1 cellular context compared by ENCODE assay signal in genomic region chr17:39700148-39700987, GRCh38.
TF ChIP-seq lines count a peak whose summit lies in the region.

No MANE protein-coding gene starts in this region.

TF ChIP-seq in HepG2, 621 proteins besides CTCF, POLR2A, EP300 and RAD21 (continued from another document and continues in another):
- 0 out of 2 replicates have a peak, but pooled peaks have one; percentile 3 for TF ChIP-seq ARID5B (CRISPR knock-in tag; IDR thresholded peaks at IDR 0.05)
- 0 out of 2 replicates have a peak, but pooled peaks have one; percentile 6 for TF ChIP-seq ZSCAN9 (CRISPR knock-in tag; IDR thresholded peaks at IDR 0.05; ENCODE audit: borderline replicate concordance)
- TF ChIP-seq SRSF9 (IDR thresholded peaks at IDR 0.05; ENCODE audit: borderline replicate concordance, insufficient read depth, low read depth, low read length, poor library complexity, severe bottlenecking) = no peak
- no peak for TF ChIP-seq ZSCAN5A (CRISPR knock-in tag; IDR thresholded peaks at IDR 0.05; ENCODE audit: borderline replicate concordance)
- 0 out of 2 replicates have a peak, but pooled peaks have one; percentile 69 for TF ChIP-seq NFKB2 (CRISPR knock-in tag; IDR thresholded peaks at IDR 0.05; ENCODE audit: borderline replicate concordance)
- TF ChIP-seq DPF2 (CRISPR knock-in tag; IDR thresholded peaks at IDR 0.05; ENCODE audit: borderline replicate concordance, low read depth) = no peak
- TF ChIP-seq, protein P1, sequence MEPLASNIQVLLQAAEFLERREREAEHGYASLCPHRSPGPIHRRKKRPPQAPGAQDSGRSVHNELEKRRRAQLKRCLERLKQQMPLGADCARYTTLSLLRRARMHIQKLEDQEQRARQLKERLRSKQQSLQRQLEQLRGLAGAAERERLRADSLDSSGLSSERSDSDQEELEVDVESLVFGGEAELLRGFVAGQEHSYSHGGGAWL (CRISPR knock-in tag; IDR thresholded peaks at IDR 0.05) = peak; percentile 23; the same call in 1 of the 2 replicates
- no peak for TF ChIP-seq THAP7 (CRISPR knock-in tag; IDR thresholded peaks at IDR 0.05)
- no peak for TF ChIP-seq NKX3-1 (CRISPR knock-in tag; IDR thresholded peaks at IDR 0.05)
- no peak for TF ChIP-seq ZNF33A (CRISPR knock-in tag; IDR thresholded peaks at IDR 0.05; ENCODE audit: borderline replicate concordance)
- no peak for TF ChIP-seq ZNF549 (CRISPR knock-in tag; IDR thresholded peaks at IDR 0.05)
- TF ChIP-seq ZNF672 (CRISPR knock-in tag; IDR thresholded peaks at IDR 0.05) = no peak
- TF ChIP-seq, protein P2, sequence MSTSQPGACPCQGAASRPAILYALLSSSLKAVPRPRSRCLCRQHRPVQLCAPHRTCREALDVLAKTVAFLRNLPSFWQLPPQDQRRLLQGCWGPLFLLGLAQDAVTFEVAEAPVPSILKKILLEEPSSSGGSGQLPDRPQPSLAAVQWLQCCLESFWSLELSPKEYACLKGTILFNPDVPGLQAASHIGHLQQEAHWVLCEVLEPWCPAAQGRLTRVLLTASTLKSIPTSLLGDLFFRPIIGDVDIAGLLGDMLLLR (CRISPR knock-in tag; IDR thresholded peaks at IDR 0.05) = 0 out of 2 replicates have a peak, but pooled peaks have one; percentile 19
- peak; percentile 38 for TF ChIP-seq MED8 (CRISPR knock-in tag; IDR thresholded peaks at IDR 0.05; ENCODE audit: insufficient replicate concordance)
- no peak; the same call in 1 of the 2 replicates for TF ChIP-seq MAF1 (CRISPR knock-in tag; IDR thresholded peaks at IDR 0.05; ENCODE audit: borderline replicate concordance)
- no peak for TF ChIP-seq ZNF788 (CRISPR knock-in tag; IDR thresholded peaks at IDR 0.05; ENCODE audit: borderline replicate concordance)
- TF ChIP-seq ZBTB38 (CRISPR knock-in tag; IDR thresholded peaks at IDR 0.05) = no peak
- 0 out of 2 replicates have a peak, but pooled peaks have one; percentile 37 for TF ChIP-seq ZNF446 (CRISPR knock-in tag; IDR thresholded peaks at IDR 0.05)
- no peak for TF ChIP-seq U2AF2 (IDR thresholded peaks at IDR 0.05; ENCODE audit: low read depth, low read length)
- 0 out of 2 replicates have a peak, but pooled peaks have one; percentile 39 for TF ChIP-seq IRX3 (CRISPR knock-in tag; IDR thresholded peaks at IDR 0.05; ENCODE audit: borderline replicate concordance, low read depth)
- TF ChIP-seq ZNF616 (CRISPR knock-in tag; IDR thresholded peaks at IDR 0.05; ENCODE audit: low read depth) = no peak
- TF ChIP-seq POLR2G (IDR thresholded peaks at IDR 0.05; ENCODE audit: low read depth, low read length) = 0 out of 2 replicates have a peak, but pooled peaks have one; percentile 6
- TF ChIP-seq REXO4 (CRISPR knock-in tag; IDR thresholded peaks at IDR 0.05; ENCODE audit: borderline replicate concordance) = no peak
- 0 out of 2 replicates have a peak, but pooled peaks have one; percentile 28 for TF ChIP-seq TARDBP (CRISPR knock-in tag; IDR thresholded peaks at IDR 0.05)
- TF ChIP-seq EZH2 (conservative IDR thresholded peaks at IDR 0.05; ENCODE audit: low read depth, low read length) = no peak
- peak; percentile 69; the same call in 1 of the 2 replicates for TF ChIP-seq ZNF546 (CRISPR knock-in tag; conservative IDR thresholded peaks at IDR 0.05)
- no peak; the same call in none of the 2 replicates for TF ChIP-seq ZNF709 (CRISPR knock-in tag; IDR thresholded peaks at IDR 0.05)
- TF ChIP-seq KDM5B (CRISPR knock-in tag; IDR thresholded peaks at IDR 0.05; ENCODE audit: borderline replicate concordance) = peak; percentile 59; the same call in 1 of the 2 replicates
- TF ChIP-seq ZNF589 (CRISPR knock-in tag; conservative IDR thresholded peaks at IDR 0.05) = no peak
- TF ChIP-seq ZSCAN20 (CRISPR knock-in tag; IDR thresholded peaks at IDR 0.05; ENCODE audit: borderline replicate concordance) = no peak; the same call in 1 of the 2 replicates
- TF ChIP-seq ZFX (CRISPR knock-in tag; IDR thresholded peaks at IDR 0.05; ENCODE audit: low read depth) = peak; percentile 68
- TF ChIP-seq ZNF136 (CRISPR knock-in tag; IDR thresholded peaks at IDR 0.05; ENCODE audit: low read depth) = no peak
- TF ChIP-seq ZNF740 (CRISPR knock-in tag; IDR thresholded peaks at IDR 0.05) = 0 out of 2 replicates have a peak, but pooled peaks have one; percentile 40
- TF ChIP-seq, protein P3, sequence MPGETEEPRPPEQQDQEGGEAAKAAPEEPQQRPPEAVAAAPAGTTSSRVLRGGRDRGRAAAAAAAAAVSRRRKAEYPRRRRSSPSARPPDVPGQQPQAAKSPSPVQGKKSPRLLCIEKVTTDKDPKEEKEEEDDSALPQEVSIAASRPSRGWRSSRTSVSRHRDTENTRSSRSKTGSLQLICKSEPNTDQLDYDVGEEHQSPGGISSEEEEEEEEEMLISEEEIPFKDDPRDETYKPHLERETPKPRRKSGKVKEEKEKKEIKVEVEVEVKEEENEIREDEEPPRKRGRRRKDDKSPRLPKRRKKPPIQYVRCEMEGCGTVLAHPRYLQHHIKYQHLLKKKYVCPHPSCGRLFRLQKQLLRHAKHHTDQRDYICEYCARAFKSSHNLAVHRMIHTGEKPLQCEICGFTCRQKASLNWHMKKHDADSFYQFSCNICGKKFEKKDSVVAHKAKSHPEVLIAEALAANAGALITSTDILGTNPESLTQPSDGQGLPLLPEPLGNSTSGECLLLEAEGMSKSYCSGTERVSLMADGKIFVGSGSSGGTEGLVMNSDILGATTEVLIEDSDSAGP (CRISPR knock-in tag; IDR thresholded peaks at IDR 0.05; ENCODE audit: borderline replicate concordance) = peak; percentile 31; the same call in 1 of the 2 replicates
- TF ChIP-seq ZNF44 (CRISPR knock-in tag; IDR thresholded peaks at IDR 0.05) = no peak
- no peak for TF ChIP-seq CERS6 (CRISPR knock-in tag; IDR thresholded peaks at IDR 0.05)
- TF ChIP-seq MED1 (CRISPR knock-in tag; IDR thresholded peaks at IDR 0.05) = peak; percentile 33
- TF ChIP-seq, protein P4, sequence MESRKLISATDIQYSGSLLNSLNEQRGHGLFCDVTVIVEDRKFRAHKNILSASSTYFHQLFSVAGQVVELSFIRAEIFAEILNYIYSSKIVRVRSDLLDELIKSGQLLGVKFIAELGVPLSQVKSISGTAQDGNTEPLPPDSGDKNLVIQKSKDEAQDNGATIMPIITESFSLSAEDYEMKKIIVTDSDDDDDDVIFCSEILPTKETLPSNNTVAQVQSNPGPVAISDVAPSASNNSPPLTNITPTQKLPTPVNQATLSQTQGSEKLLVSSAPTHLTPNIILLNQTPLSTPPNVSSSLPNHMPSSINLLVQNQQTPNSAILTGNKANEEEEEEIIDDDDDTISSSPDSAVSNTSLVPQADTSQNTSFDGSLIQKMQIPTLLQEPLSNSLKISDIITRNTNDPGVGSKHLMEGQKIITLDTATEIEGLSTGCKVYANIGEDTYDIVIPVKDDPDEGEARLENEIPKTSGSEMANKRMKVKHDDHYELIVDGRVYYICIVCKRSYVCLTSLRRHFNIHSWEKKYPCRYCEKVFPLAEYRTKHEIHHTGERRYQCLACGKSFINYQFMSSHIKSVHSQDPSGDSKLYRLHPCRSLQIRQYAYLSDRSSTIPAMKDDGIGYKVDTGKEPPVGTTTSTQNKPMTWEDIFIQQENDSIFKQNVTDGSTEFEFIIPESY (CRISPR knock-in tag; IDR thresholded peaks at IDR 0.05) = no peak
- TF ChIP-seq HIVEP1 (CRISPR knock-in tag; IDR thresholded peaks at IDR 0.05) = no peak
- TF ChIP-seq ZNF260 (CRISPR knock-in tag; IDR thresholded peaks at IDR 0.05; ENCODE audit: borderline replicate concordance, low read depth) = no peak
- TF ChIP-seq SAP130 (CRISPR knock-in tag; IDR thresholded peaks at IDR 0.05; ENCODE audit: low read depth) = peak; percentile 2
- TF ChIP-seq, protein P5, sequence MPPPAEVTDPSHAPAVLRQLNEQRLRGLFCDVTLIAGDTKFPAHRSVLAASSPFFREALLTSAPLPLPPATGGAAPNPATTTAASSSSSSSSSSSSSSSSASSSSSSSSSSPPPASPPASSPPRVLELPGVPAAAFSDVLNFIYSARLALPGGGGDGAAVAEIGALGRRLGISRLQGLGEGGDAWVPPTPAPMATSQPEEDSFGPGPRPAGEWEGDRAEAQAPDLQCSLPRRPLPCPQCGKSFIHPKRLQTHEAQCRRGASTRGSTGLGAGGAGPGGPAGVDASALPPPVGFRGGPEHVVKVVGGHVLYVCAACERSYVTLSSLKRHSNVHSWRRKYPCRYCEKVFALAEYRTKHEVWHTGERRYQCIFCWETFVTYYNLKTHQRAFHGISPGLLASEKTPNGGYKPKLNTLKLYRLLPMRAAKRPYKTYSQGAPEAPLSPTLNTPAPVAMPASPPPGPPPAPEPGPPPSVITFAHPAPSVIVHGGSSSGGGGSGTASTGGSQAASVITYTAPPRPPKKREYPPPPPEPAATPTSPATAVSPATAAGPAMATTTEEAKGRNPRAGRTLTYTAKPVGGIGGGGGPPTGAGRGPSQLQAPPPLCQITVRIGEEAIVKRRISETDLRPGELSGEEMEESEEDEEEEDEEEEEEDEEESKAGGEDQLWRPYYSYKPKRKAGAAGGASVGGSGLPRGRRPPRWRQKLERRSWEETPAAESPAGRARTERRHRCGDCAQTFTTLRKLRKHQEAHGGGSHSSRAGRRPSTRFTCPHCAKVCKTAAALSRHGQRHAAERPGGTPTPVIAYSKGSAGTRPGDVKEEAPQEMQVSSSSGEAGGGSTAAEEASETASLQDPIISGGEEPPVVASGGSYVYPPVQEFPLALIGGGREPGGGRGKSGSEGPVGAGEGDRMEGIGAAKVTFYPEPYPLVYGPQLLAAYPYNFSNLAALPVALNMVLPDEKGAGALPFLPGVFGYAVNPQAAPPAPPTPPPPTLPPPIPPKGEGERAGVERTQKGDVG (CRISPR knock-in tag; IDR thresholded peaks at IDR 0.05; ENCODE audit: borderline replicate concordance) = no peak
- TF ChIP-seq, protein P6, sequence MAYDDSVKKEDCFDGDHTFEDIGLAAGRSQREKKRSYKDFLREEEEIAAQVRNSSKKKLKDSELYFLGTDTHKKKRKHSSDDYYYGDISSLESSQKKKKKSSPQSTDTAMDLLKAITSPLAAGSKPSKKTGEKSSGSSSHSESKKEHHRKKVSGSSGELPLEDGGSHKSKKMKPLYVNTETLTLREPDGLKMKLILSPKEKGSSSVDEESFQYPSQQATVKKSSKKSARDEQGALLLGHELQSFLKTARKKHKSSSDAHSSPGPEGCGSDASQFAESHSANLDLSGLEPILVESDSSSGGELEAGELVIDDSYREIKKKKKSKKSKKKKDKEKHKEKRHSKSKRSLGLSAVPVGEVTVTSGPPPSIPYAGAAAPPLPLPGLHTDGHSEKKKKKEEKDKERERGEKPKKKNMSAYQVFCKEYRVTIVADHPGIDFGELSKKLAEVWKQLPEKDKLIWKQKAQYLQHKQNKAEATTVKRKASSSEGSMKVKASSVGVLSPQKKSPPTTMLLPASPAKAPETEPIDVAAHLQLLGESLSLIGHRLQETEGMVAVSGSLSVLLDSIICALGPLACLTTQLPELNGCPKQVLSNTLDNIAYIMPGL (CRISPR knock-in tag; IDR thresholded peaks at IDR 0.05; ENCODE audit: borderline replicate concordance in 1 of 2, low read depth in 1 of 2) = peak in 1 of 2 experiments; percentile 81; a peak in 2 of 4 replicates
